1 cellular context compared by ENCODE assay signal in the genomic region with DNA sequence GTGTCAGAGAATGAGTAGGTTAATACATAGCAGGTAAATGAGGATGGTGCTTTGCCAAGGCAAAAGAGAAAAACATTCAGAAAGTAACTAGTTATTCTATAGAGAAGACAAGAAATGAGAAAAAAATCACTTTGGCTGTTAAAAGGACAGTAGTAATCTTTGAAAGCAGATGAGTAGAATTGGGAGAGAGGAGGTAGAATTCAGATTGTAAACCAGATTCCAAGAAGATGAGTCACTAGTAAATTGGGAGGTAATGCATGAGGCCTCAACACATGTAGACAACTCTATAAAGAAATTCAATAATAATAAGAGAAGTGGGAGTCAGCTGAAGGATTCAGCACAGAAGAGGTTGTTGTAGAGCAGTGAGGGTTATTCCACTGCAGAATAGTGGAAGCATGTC.
TF ChIP-seq lines count a peak whose summit lies in the region.

No MANE protein-coding gene starts in this region.

TF ChIP-seq in HCT116, 20 proteins besides CTCF, POLR2A, EP300 and RAD21:
- TF ChIP-seq, protein P1, sequence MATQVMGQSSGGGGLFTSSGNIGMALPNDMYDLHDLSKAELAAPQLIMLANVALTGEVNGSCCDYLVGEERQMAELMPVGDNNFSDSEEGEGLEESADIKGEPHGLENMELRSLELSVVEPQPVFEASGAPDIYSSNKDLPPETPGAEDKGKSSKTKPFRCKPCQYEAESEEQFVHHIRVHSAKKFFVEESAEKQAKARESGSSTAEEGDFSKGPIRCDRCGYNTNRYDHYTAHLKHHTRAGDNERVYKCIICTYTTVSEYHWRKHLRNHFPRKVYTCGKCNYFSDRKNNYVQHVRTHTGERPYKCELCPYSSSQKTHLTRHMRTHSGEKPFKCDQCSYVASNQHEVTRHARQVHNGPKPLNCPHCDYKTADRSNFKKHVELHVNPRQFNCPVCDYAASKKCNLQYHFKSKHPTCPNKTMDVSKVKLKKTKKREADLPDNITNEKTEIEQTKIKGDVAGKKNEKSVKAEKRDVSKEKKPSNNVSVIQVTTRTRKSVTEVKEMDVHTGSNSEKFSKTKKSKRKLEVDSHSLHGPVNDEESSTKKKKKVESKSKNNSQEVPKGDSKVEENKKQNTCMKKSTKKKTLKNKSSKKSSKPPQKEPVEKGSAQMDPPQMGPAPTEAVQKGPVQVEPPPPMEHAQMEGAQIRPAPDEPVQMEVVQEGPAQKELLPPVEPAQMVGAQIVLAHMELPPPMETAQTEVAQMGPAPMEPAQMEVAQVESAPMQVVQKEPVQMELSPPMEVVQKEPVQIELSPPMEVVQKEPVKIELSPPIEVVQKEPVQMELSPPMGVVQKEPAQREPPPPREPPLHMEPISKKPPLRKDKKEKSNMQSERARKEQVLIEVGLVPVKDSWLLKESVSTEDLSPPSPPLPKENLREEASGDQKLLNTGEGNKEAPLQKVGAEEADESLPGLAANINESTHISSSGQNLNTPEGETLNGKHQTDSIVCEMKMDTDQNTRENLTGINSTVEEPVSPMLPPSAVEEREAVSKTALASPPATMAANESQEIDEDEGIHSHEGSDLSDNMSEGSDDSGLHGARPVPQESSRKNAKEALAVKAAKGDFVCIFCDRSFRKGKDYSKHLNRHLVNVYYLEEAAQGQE (IDR thresholded peaks at IDR 0.05; ENCODE audit: low read depth) = no peak
- TF ChIP-seq EGR1 (IDR thresholded peaks at IDR 0.05; ENCODE audit: low read depth) = no peak
- TF ChIP-seq JUND (IDR thresholded peaks at IDR 0.05) = no peak; the same call in 1 of the 2 replicates
- TF ChIP-seq FOSL1 (IDR thresholded peaks at IDR 0.05; ENCODE audit: low read depth) = peak; percentile 46; the same call in 1 of the 2 replicates
